Comparison of ENCODE assay signal across 16 cellular contexts in the genomic region with DNA sequence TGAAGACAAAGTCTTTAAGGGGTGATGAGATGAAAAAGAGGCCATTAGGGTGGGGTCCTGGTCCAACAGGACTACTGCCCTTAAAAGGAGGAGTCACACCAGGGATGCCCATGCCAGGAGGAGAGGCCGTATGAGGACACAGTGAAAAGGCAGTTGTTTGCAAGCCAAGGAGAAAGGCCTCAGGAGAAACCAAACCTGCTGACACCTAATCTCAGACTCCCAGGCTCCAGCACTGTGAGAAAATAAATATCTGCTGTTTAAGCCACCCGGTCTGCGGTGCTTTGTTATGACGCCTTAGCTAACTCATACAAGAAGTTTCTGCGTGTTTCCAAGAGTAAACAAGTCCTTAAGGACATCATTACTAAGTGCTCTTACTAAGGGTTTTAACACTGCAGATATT.
DNase-seq lines count a peak whose midpoint lies in the region; ATAC-seq and TF ChIP-seq lines count a peak whose summit lies in the region.
"Had no signal": no experiment of that assay in that cellular context is flagged by ENCODE, and none has a peak within 500 bp of the region (broad histone marks: within the 10 kb centered on the region; RNA-seq: fewer than 3 reads in every experiment).

No MANE protein-coding gene starts in this region.

- peaks cover 19% of the 10 kb centered on the region for H3K79me2 ChIP-seq in neural cell (replicated peaks; ENCODE audit: insufficient read depth, low read length)

- no peak for TF ChIP-seq EP300 in neural cell (conservative IDR thresholded peaks at IDR 0.05; ENCODE audit: poor library complexity, severe bottlenecking)

- intact Hi-C loops in Right ventricle myocardium superior (cut with DNase I): no loop called here

- no peaks in the 10 kb centered on the region for H3K4me1 Mint-ChIP-seq in activated CD8-positive, alpha-beta T cell treated with anti-CD3 and anti-CD28 coated beads, Interleukin-2, amount 10 ng/mL, durations not matched to agents 7 days and 5 days (ENCODE audit: low read depth)
- H3K4me1 Mint-ChIP-seq: CD14-positive monocyte; CD4-positive, alpha-beta memory T cell had no signal

- no peaks in the 10 kb centered on the region for H3K9me2 ChIP-seq in neural cell (ENCODE audit: insufficient read depth, low read length)

- H3K27ac Mint-ChIP-seq in activated CD8-positive, alpha-beta T cell treated with anti-CD3 and anti-CD28 coated beads, Interleukin-2, amount 10 ng/mL, durations not matched to agents 7 days and 5 days: no peak overlapping the region
- H3K27ac Mint-ChIP-seq: CD14-positive monocyte; CD4-positive, alpha-beta memory T cell; H9 had no signal

- H3K27me3 Mint-ChIP-seq in activated CD8-positive, alpha-beta T cell treated with anti-CD3 and anti-CD28 coated beads, Interleukin-2, amount 10 ng/mL, durations not matched to agents 7 days and 5 days (ENCODE audit: low read depth): peaks cover 6% of the 10 kb centered on the region

- no peaks in the 10 kb centered on the region for H3K4me1 ChIP-seq in right atrium auricular region

- H3K4me3 Mint-ChIP-seq in activated CD8-positive, alpha-beta T cell treated with anti-CD3 and anti-CD28 coated beads, Interleukin-2, amount 10 ng/mL, durations not matched to agents 7 days and 5 days: no peak overlapping the region
- H3K4me3 Mint-ChIP-seq: CD14-positive monocyte; CD4-positive, alpha-beta memory T cell; H9 had no signal

- H3F3A ChIP-seq in neural cell (ENCODE audit: insufficient read depth, low read length, poor library complexity, severe bottlenecking): no peaks in the 10 kb centered on the region

- no peak for TF ChIP-seq CTCF in right atrium auricular region (IDR thresholded peaks at IDR 0.05)
- TF ChIP-seq CTCF in neural cell (IDR thresholded peaks at IDR 0.05; ENCODE audit: poor library complexity, severe bottlenecking): no peak

- H2AFZ ChIP-seq in neural cell (ENCODE audit: low read depth, low read length): no peak overlapping the region

- no peaks in the 10 kb centered on the region for H4K20me1 ChIP-seq in neural cell (ENCODE audit: insufficient read depth)
- H4K20me1 ChIP-seq: BLaER1 had no signal

- CTCF ChIA-PET in activated CD8-positive, alpha-beta T cell treated with anti-CD3 and anti-CD28 coated beads, Interleukin-2, amount 10 ng/mL, durations not matched to agents 7 days and 5 days (lab: Charles Lee): no interaction called here

- no peaks in the 10 kb centered on the region for H3K36me3 ChIP-seq in right atrium auricular region
- H3K36me3 ChIP-seq in neural cell (ENCODE audit: insufficient read depth, low read length): no peaks in the 10 kb centered on the region
- H3K36me3 ChIP-seq: BLaER1 had no signal

- no peaks in the 10 kb centered on the region for H3K9me3 ChIP-seq in right atrium auricular region
- no peaks in the 10 kb centered on the region for H3K9me3 ChIP-seq in neural cell (ENCODE audit: low read length)
- H3K9me3 ChIP-seq: BLaER1 had no signal

- ATAC-seq in Right ventricle myocardium superior (ENCODE audit: poor library complexity): peak; percentile 38
- no peak for ATAC-seq in activated CD8-positive, alpha-beta T cell treated with anti-CD3 and anti-CD28 coated beads, Interleukin-2, amount 10 ng/mL, durations not matched to agents 7 days and 5 days

- H3K9ac ChIP-seq in neural cell (ENCODE audit: low read length): peak overlapping the region; percentile 20
- H3K9ac ChIP-seq: BLaER1 had no signal

- no peaks in the 10 kb centered on the region for H3K36me3 Mint-ChIP-seq in activated CD8-positive, alpha-beta T cell treated with anti-CD3 and anti-CD28 coated beads, Interleukin-2, amount 10 ng/mL, durations not matched to agents 7 days and 5 days (ENCODE audit: low read depth)
- H3K36me3 Mint-ChIP-seq: CD14-positive monocyte; CD4-positive, alpha-beta memory T cell had no signal

- no peaks in the 10 kb centered on the region for H3K9me3 Mint-ChIP-seq in activated CD8-positive, alpha-beta T cell treated with anti-CD3 and anti-CD28 coated beads, Interleukin-2, amount 10 ng/mL, durations not matched to agents 7 days and 5 days (ENCODE audit: insufficient read depth)
- H3K9me3 Mint-ChIP-seq: H9 had no signal

- H3K27ac ChIP-seq in right atrium auricular region (no peak overlapping the region), neural cell (ENCODE audit: low read length) (peak overlapping the region; percentile 25)
- H3K27ac ChIP-seq: 22Rv1, BLaER1 had no signal

- H3K4me2 ChIP-seq in neural cell (ENCODE audit: low read length): no peak overlapping the region
- H3K4me2 ChIP-seq: BLaER1 had no signal

- H3K27me3 ChIP-seq in right atrium auricular region (no peaks in the 10 kb centered on the region), neural cell (ENCODE audit: insufficient read depth, low read depth, low read length) (no peaks in the 10 kb centered on the region)
- H3K27me3 ChIP-seq: BLaER1 had no signal

- DNase-seq in NCI-H146 (lab: John Stamatoyannopoulos, UW): peak; percentile 41
- no peak for DNase-seq in NCI-H146 treated with DMSO at 0.1 percent for 48 hours (lab: John Stamatoyannopoulos, UW; ENCODE audit: unreplicated experiment)
- DNase-seq in Right ventricle myocardium superior: no peak
- no peak for DNase-seq in right atrium auricular region (ENCODE audit: low spot score)
- peak; percentile 6 for DNase-seq in amniotic epithelial cell (ENCODE audit: low read depth)
- DNase-seq in NCI-H82 treated with DMSO at 0.1 percent for 48 hours (lab: John Stamatoyannopoulos, UW; ENCODE audit: unreplicated experiment): no peak
- no peak for DNase-seq in activated CD8-positive, alpha-beta T cell treated with anti-CD3 and anti-CD28 coated beads, Interleukin-2, amount 10 ng/mL, durations not matched to agents 7 days and 5 days
- DNase-seq: CD4-positive, alpha-beta memory T cell; DMS153; DMS79; GDM1; H9 had no signal

- TF ChIP-seq RAD21 in neural cell (conservative IDR thresholded peaks at IDR 0.05): no peak

- no peak overlapping the region for H3K4me3 ChIP-seq in right atrium auricular region
- peak overlapping the region; percentile 45 for H3K4me3 ChIP-seq in neural cell (ENCODE audit: low read length)
- H3K4me3 ChIP-seq: BLaER1 had no signal

- POLR2A ChIA-PET in activated CD8-positive, alpha-beta T cell treated with anti-CD3 and anti-CD28 coated beads, Interleukin-2, amount 10 ng/mL, durations not matched to agents 7 days and 5 days (lab: Charles Lee): no interaction called here

TF ChIP-seq in neural cell, 6 proteins besides CTCF, POLR2A, EP300 and RAD21:
- no peak for TF ChIP-seq TAF1 (IDR thresholded peaks at IDR 0.05; ENCODE audit: low read depth)
- TF ChIP-seq, protein P1, sequence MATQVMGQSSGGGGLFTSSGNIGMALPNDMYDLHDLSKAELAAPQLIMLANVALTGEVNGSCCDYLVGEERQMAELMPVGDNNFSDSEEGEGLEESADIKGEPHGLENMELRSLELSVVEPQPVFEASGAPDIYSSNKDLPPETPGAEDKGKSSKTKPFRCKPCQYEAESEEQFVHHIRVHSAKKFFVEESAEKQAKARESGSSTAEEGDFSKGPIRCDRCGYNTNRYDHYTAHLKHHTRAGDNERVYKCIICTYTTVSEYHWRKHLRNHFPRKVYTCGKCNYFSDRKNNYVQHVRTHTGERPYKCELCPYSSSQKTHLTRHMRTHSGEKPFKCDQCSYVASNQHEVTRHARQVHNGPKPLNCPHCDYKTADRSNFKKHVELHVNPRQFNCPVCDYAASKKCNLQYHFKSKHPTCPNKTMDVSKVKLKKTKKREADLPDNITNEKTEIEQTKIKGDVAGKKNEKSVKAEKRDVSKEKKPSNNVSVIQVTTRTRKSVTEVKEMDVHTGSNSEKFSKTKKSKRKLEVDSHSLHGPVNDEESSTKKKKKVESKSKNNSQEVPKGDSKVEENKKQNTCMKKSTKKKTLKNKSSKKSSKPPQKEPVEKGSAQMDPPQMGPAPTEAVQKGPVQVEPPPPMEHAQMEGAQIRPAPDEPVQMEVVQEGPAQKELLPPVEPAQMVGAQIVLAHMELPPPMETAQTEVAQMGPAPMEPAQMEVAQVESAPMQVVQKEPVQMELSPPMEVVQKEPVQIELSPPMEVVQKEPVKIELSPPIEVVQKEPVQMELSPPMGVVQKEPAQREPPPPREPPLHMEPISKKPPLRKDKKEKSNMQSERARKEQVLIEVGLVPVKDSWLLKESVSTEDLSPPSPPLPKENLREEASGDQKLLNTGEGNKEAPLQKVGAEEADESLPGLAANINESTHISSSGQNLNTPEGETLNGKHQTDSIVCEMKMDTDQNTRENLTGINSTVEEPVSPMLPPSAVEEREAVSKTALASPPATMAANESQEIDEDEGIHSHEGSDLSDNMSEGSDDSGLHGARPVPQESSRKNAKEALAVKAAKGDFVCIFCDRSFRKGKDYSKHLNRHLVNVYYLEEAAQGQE (IDR thresholded peaks at IDR 0.05; ENCODE audit: borderline replicate concordance): no peak
TF ChIP-seq in neural cell: peak in this region for 0.

Comparison
In these comparisons a context has a peak if more than half of its experiments do, and no peak if none do; other contexts are left out.
1. DNase-seq: peak in NCI-H146 (single experiment) and amniotic epithelial cell (single experiment); none in NCI-H146 treated with DMSO at 0.1 percent for 48 hours (single experiment), Right ventricle myocardium superior (single experiment), right atrium auricular region (single experiment), NCI-H82 treated with DMSO at 0.1 percent for 48 hours (single experiment) and activated CD8-positive, alpha-beta T cell treated with anti-CD3 and anti-CD28 coated beads, Interleukin-2, amount 10 ng/mL, durations not matched to agents 7 days and 5 days (single experiment).